9 cellular contexts compared by ENCODE assay signal in genomic region chr10:3469639-3470020, GRCh38.
DNase-seq lines count a peak whose midpoint lies in the region; ATAC-seq and TF ChIP-seq lines count a peak whose summit lies in the region.
"Had no signal": no experiment of that assay in that cellular context is flagged by ENCODE, and none has a peak within 500 bp of the region (broad histone marks: within the 10 kb centered on the region; RNA-seq: fewer than 3 reads in every experiment).

No MANE protein-coding gene starts in this region.

- H3K27me3 ChIP-seq in IMR-90 (ENCODE audit: control insufficient read depth, insufficient read depth, low read length) (no peaks in the 10 kb centered on the region), ascending aorta (no peaks in the 10 kb centered on the region), left lung (no peaks in the 10 kb centered on the region), aorta (ENCODE audit: control insufficient read depth in 1 of 2, insufficient read depth in 2 of 2, low read length in 1 of 2) (no peaks in the 10 kb centered on the region)

- BruUV-seq in IMR-90 (replicated peaks; lab: Mats Ljungman, UMichigan) = no TSS peak

- H3K23ac ChIP-seq in IMR-90 (ENCODE audit: low read depth, low read length) = peak overlapping the region; percentile 94

- H3K9me3 ChIP-seq in IMR-90 (ENCODE audit: control insufficient read depth, insufficient read depth, low read length) (no peaks in the 10 kb centered on the region), ascending aorta (no peaks in the 10 kb centered on the region), left lung (no peaks in the 10 kb centered on the region), aorta (ENCODE audit: control insufficient read depth, low read length) (no peaks in the 10 kb centered on the region)

- H3K36me3 ChIP-seq in IMR-90 (ENCODE audit: control insufficient read depth, insufficient read depth, low read length) = no peaks in the 10 kb centered on the region
- no peaks in the 10 kb centered on the region for H3K36me3 ChIP-seq in ascending aorta
- no peaks in the 10 kb centered on the region for H3K36me3 ChIP-seq in left lung
- H3K36me3 ChIP-seq in aorta (ENCODE audit: control insufficient read depth in 1 of 2, insufficient read depth in 2 of 2, low read length in 1 of 2) = no peaks in the 10 kb centered on the region

- no peak for ATAC-seq in IMR-90 (ENCODE audit: low read depth)
- ATAC-seq in left lung = no peak
- no peak for ATAC-seq in aorta (ENCODE audit: low FRiP score)
- ATAC-seq in stimulated activated memory B cell treated with anti-CD40 and anti-IgM and Interleukin-4, amounts not matched to agents 10 μg/mL and 1 μg/mL and 100 μg/mL, for 72 hours = no peak

- H4K91ac ChIP-seq in IMR-90 (ENCODE audit: insufficient read depth, low read depth, low read length) = peak overlapping the region; percentile 88

- DNase-seq in IMR-90 = no peak
- no peak for DNase-seq in ascending aorta (ENCODE audit: low spot score in 2 of 2)
- no peak for DNase-seq in left lung
- DNase-seq in stromal cell of bone marrow (ENCODE audit: low read depth) = peak; percentile 53
- no peak for DNase-seq in NCI-H2196 (lab: John Stamatoyannopoulos, UW; ENCODE audit: unreplicated experiment)
- DNase-seq in aorta = no peak
- no peak for DNase-seq in activated CD4-positive, CD25-positive, alpha-beta regulatory T cell (lab: John Stamatoyannopoulos, UW)
- DNase-seq: activated CD8-positive, alpha-beta memory T cell treated with anti-CD3 and anti-CD28 coated beads, Interleukin-2, amount 50 U/mL, for 4 hours had no signal

- H3K4me3 ChIP-seq in IMR-90 (ENCODE audit: insufficient read depth, low read depth, low read length) (no peak overlapping the region), ascending aorta (peak overlapping the region in 1 of 2 donors; percentile 34), left lung (no peak overlapping the region), aorta (ENCODE audit: low read length in 2 of 2) (no peak overlapping the region)

- H2AFZ ChIP-seq in IMR-90 (replicated peaks; ENCODE audit: low read length, poor library complexity) = peak overlapping the region; percentile 75

- H3K4me1 ChIP-seq in IMR-90 (ENCODE audit: control insufficient read depth, insufficient read depth, low read length) = peaks cover 25% of the 10 kb centered on the region
- peaks cover 0 to 32% of the 10 kb centered on the region in 2 donors for H3K4me1 ChIP-seq in ascending aorta
- H3K4me1 ChIP-seq in left lung = peaks cover 42 to 83% of the 10 kb centered on the region in 2 donors
- no peaks in the 10 kb centered on the region for H3K4me1 ChIP-seq in aorta (ENCODE audit: control insufficient read depth in 1 of 2, insufficient read depth in 2 of 2, low read length in 2 of 2)

- H2BK120ac ChIP-seq in IMR-90 (ENCODE audit: low read depth, low read length) = peak overlapping the region; percentile 98

- peak overlapping the region; percentile 81 for H2AK9ac ChIP-seq in IMR-90 (replicated peaks; ENCODE audit: low read depth, low read length, poor library complexity)

- peaks cover 3% of the 10 kb centered on the region for H4K20me1 ChIP-seq in IMR-90 (ENCODE audit: insufficient read depth, low read length)

- peak overlapping the region; percentile 52; the same call in 2 of the 3 replicates for H2BK15ac ChIP-seq in IMR-90 (ENCODE audit: low read depth, low read length)

- peak overlapping the region; percentile 29 for H3K9ac ChIP-seq in IMR-90 (ENCODE audit: low read depth, low read length)

- peak overlapping the region; percentile 92 for H3K14ac ChIP-seq in IMR-90 (replicated peaks; ENCODE audit: low read depth, low read length)

- H3K9me3 Mint-ChIP-seq in stimulated activated memory B cell treated with anti-CD40 and anti-IgM and Interleukin-4, amounts not matched to agents 10 μg/mL and 1 μg/mL and 100 μg/mL, for 72 hours = no peaks in the 10 kb centered on the region

- TF ChIP-seq RAD21 in IMR-90 (IDR thresholded peaks at IDR 0.05; ENCODE audit: low read length) = no peak

- H4K5ac ChIP-seq in IMR-90 (ENCODE audit: low read depth, low read length) = peak overlapping the region; percentile 53

- CTCF ChIA-PET in IMR-90 (lab: Yijun Ruan, JAX) = interaction anchor here (0.6 kb wide), 1 partner anchor 29 kb away, joined by 4 read pairs; no protein-coding TSS in a partner anchor

- peak overlapping the region; percentile 41 for H3K56ac ChIP-seq in IMR-90 (ENCODE audit: extremely low read depth, insufficient read depth, low read length)

- H3K27ac Mint-ChIP-seq in stimulated activated memory B cell treated with anti-CD40 and anti-IgM and Interleukin-4, amounts not matched to agents 10 μg/mL and 1 μg/mL and 100 μg/mL, for 72 hours = no peak overlapping the region

- peak overlapping the region; percentile 55 to 67 for H4K8ac ChIP-seq in IMR-90 (ENCODE audit: low read depth in 2 of 2, low read length in 2 of 2)

- TF ChIP-seq CTCF in IMR-90 (conservative IDR thresholded peaks at IDR 0.05; ENCODE audit: low read depth, low read length) = no peak
- no peak for TF ChIP-seq CTCF in ascending aorta (IDR thresholded peaks at IDR 0.05)
- no peak for TF ChIP-seq CTCF in left lung (IDR thresholded peaks at IDR 0.05)

- H3K27ac ChIP-seq in IMR-90 (ENCODE audit: insufficient read depth, low read length) = peak overlapping the region; percentile 89
- H3K27ac ChIP-seq in ascending aorta = peak overlapping the region; percentile 69 to 91
- peak overlapping the region; percentile 85 to 88 for H3K27ac ChIP-seq in left lung
- peak overlapping the region in 1 of 2 donors; percentile 60 for H3K27ac ChIP-seq in aorta (ENCODE audit: low read depth in 1 of 2, low read length in 2 of 2)

- WGBS in IMR-90 (ENCODE audit: extremely low coverage in 2 of 2, insufficient read length in 1 of 2), 2 experiments = 100% methylated on average over 1 of the region's 2 CpGs; no CpG with 5 or more reads in 1 of the 2 experiments
- 21 to 22% methylated on average over 2 of the region's 2 CpGs for WGBS in aorta, 2 donors

- dilution Hi-C loops in IMR-90 (cut with HindIII; ENCODE audit: low sequenced_read_pairs, unreplicated experiment) = no loop called here

- H3K18ac ChIP-seq in IMR-90 (ENCODE audit: low read depth, low read length) = peak overlapping the region; percentile 70

- peaks cover 0 to 11% of the 10 kb centered on the region in 2 experiments; a peak in 2 of 4 replicates for H3K79me1 ChIP-seq in IMR-90 (ENCODE audit: low read depth in 1 of 2, low read length in 2 of 2)

- H3K4ac ChIP-seq in IMR-90 (ENCODE audit: low read depth, low read length) = peak overlapping the region; percentile 94

- peak overlapping the region; percentile 84 for H2BK5ac ChIP-seq in IMR-90 (ENCODE audit: low read depth, low read length, poor library complexity, severe bottlenecking)

- intact Hi-C loops in IMR-90 (cut with micrococcal nuclease) (loop anchor here (1.0 to 10.0 kb wide), 8 partner anchors 17 to 1185 kb away; no protein-coding TSS in a partner anchor), ascending aorta (cut with DNase I) (loop anchor here (2.0 to 10.0 kb wide), 4 partner anchors 17 to 275 kb away; no protein-coding TSS in a partner anchor), left lung (cut with DNase I) (no loop called here), aorta (cut with DNase I) (loop anchor here (1.0 to 5.0 kb wide), 2 partner anchors 24 to 58 kb away; no protein-coding TSS in a partner anchor)

- H3K4me1 Mint-ChIP-seq in stimulated activated memory B cell treated with anti-CD40 and anti-IgM and Interleukin-4, amounts not matched to agents 10 μg/mL and 1 μg/mL and 100 μg/mL, for 72 hours = peaks cover 35% of the 10 kb centered on the region

- no peak overlapping the region for H3K4me3 Mint-ChIP-seq in stimulated activated memory B cell treated with anti-CD40 and anti-IgM and Interleukin-4, amounts not matched to agents 10 μg/mL and 1 μg/mL and 100 μg/mL, for 72 hours

- peak overlapping the region; percentile 99 for H2BK20ac ChIP-seq in IMR-90 (ENCODE audit: low read depth, low read length)

- POLR2A ChIA-PET in IMR-90 (lab: Charles Lee; ENCODE audit: unreplicated experiment) = no interaction called here

- in situ Hi-C loops in IMR-90 (cut with MboI; ENCODE audit: low sequenced_read_pairs) = loop anchor here (10.0 kb wide), 2 partner anchors 155 to 305 kb away; no protein-coding TSS in a partner anchor

- H3K36me3 Mint-ChIP-seq in stimulated activated memory B cell treated with anti-CD40 and anti-IgM and Interleukin-4, amounts not matched to agents 10 μg/mL and 1 μg/mL and 100 μg/mL, for 72 hours = no peaks in the 10 kb centered on the region

- H3K4me2 ChIP-seq in IMR-90 (ENCODE audit: low read depth, low read length) = no peak overlapping the region; the same call in 1 of the 2 replicates

- peak overlapping the region; percentile 95 for H2AK5ac ChIP-seq in IMR-90 (ENCODE audit: low read depth, low read length)

- peaks cover 22% of the 10 kb centered on the region for H3K9me1 ChIP-seq in IMR-90 (ENCODE audit: insufficient read depth, low read length)

- TF ChIP-seq POLR2A in IMR-90 (IDR thresholded peaks at IDR 0.05; ENCODE audit: low read depth, low read length) = no peak

- no peaks in the 10 kb centered on the region for H3K27me3 Mint-ChIP-seq in stimulated activated memory B cell treated with anti-CD40 and anti-IgM and Interleukin-4, amounts not matched to agents 10 μg/mL and 1 μg/mL and 100 μg/mL, for 72 hours

TF ChIP-seq in IMR-90, 13 proteins besides CTCF, POLR2A, EP300 and RAD21 (continues in another document):
- TF ChIP-seq FOS (IDR thresholded peaks at IDR 0.05; ENCODE audit: low read depth, low read length) (no peak), MAFK (IDR thresholded peaks at IDR 0.05; ENCODE audit: low read depth, low read length) (no peak), NFE2L2 (IDR thresholded peaks at IDR 0.05; ENCODE audit: low read depth, low read length) (no peak), CEBPB (IDR thresholded peaks at IDR 0.05; ENCODE audit: low read depth, low read length) (no peak), USF2 (IDR thresholded peaks at IDR 0.05; ENCODE audit: low read depth, low read length) (no peak), MAZ (IDR thresholded peaks at IDR 0.05; ENCODE audit: borderline replicate concordance, low read depth, low read length) (no peak), RCOR1 (IDR thresholded peaks at IDR 0.05; ENCODE audit: insufficient replicate concordance, low read length) (no peak), SMC3 (IDR thresholded peaks at IDR 0.05; ENCODE audit: low read depth, low read length) (no peak), BHLHE40 (IDR thresholded peaks at IDR 0.05; ENCODE audit: low read depth, low read length) (no peak)

Comparison
In these comparisons a context has a peak if more than half of its experiments do, and no peak if none do; other contexts are left out.
1. intact Hi-C loops: an anchor here in IMR-90 (1.0 to 10.0 kb wide), ascending aorta (2.0 to 10.0 kb wide) and aorta (1.0 to 5.0 kb wide); none called in left lung.